ENCODE assay signal across 19 cellular contexts in the genomic region with DNA sequence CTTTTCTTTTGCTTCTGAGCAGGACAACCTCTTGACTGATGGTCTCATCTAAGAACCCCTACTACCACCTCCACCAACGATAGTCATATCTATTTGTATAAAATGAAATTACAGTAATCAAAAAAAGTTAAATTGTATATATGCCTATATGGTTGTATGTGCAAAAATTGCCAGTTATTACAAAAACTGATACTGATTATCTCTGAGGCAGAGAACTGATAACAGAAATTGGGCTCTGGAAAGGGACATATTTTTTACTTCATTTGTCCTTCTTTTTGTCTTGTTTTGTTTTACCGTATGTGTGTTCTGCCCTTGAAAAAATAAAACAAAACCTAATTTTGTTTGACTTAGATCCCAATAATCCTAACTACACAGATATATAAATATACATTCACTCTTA.
DNase-seq lines count a peak whose midpoint lies in the region; ATAC-seq and TF ChIP-seq lines count a peak whose summit lies in the region.
"Had no signal": no experiment of that assay in that cellular context is flagged by ENCODE, and none has a peak within 500 bp of the region (broad histone marks: within the 10 kb centered on the region; RNA-seq: fewer than 3 reads in every experiment).

No MANE protein-coding gene starts in this region.

- H3K27me3 ChIP-seq in SK-N-SH (ENCODE audit: insufficient read depth) (no peaks in the 10 kb centered on the region), A673 (replicated peaks; ENCODE audit: insufficient read depth, low read depth, low read length, poor library complexity) (no peaks in the 10 kb centered on the region)

- H3K4me1 Mint-ChIP-seq in activated T-helper 17 cell treated with anti-CD3 and anti-CD28 coated beads, Interleukin-2, amount 50 U/mL, for 72 hours = no peaks in the 10 kb centered on the region
- no peaks in the 10 kb centered on the region for H3K4me1 Mint-ChIP-seq in chondrocyte (ENCODE audit: low read depth)

- H3K36me3 ChIP-seq in SK-N-SH (replicated peaks in 1 of 2; ENCODE audit: control insufficient read depth in 1 of 2, insufficient read depth in 2 of 2, low read length in 1 of 2) = no peaks in the 10 kb centered on the region
- H3K36me3 ChIP-seq in A673 (ENCODE audit: insufficient read depth, low read length, poor library complexity, severe bottlenecking) = no peaks in the 10 kb centered on the region
- H3K36me3 ChIP-seq: HAP-1 had no signal

- DNase-seq in SK-N-SH (no peak), A673 (ENCODE audit: low spot score) (no peak), chondrocyte (ENCODE audit: low spot score) (no peak), midbrain (lab: John Stamatoyannopoulos, UW) (no peak)
- DNase-seq: ACHN; AML-193; C1 segment of cervical spinal cord; Calu3; CD4-positive, alpha-beta memory T cell; COR-L47; DMS53; DMS79 treated with DMSO at 0.1 percent for 48 hours; GF-D8; GOT3; HFFc6 had no signal

- no peaks in the 10 kb centered on the region for H3K36me3 Mint-ChIP-seq in activated T-helper 17 cell treated with anti-CD3 and anti-CD28 coated beads, Interleukin-2, amount 50 U/mL, for 72 hours (ENCODE audit: low read depth)
- H3K36me3 Mint-ChIP-seq in chondrocyte (ENCODE audit: low read depth) = no peaks in the 10 kb centered on the region

- no peaks in the 10 kb centered on the region for H4K20me1 ChIP-seq in SK-N-SH (ENCODE audit: insufficient read depth)

- H3K79me2 ChIP-seq in SK-N-SH (ENCODE audit: insufficient read depth) = no peaks in the 10 kb centered on the region

- H3F3A ChIP-seq in SK-N-SH (replicated peaks; ENCODE audit: insufficient read depth) = no peaks in the 10 kb centered on the region

- no peak overlapping the region for H3K9ac ChIP-seq in SK-N-SH

- H3K4me3 ChIP-seq in SK-N-SH (ENCODE audit: low read depth in 2 of 2, low read length in 1 of 2) (no peak overlapping the region), A673 (ENCODE audit: low read depth, low read length, poor library complexity, severe bottlenecking) (no peak overlapping the region)
- H3K4me3 ChIP-seq: HAP-1 had no signal

- H3K27ac ChIP-seq in SK-N-SH (ENCODE audit: low read depth in 2 of 2, low read length in 1 of 2) (peak overlapping the region in 1 of 2 experiments; percentile 98; a peak in 2 of 4 replicates), A673 (ENCODE audit: low read depth, low read length, poor library complexity, severe bottlenecking) (peak overlapping the region; percentile 81)
- H3K27ac ChIP-seq: 22Rv1 had no signal

- no peak for ATAC-seq in SK-N-SH treated with all-trans-retinoic acid at 6 μM for 48 hours
- no peak for ATAC-seq in activated T-helper 17 cell treated with anti-CD3 and anti-CD28 coated beads, Interleukin-2, amount 50 U/mL, for 72 hours (replicated peaks)

- CTCF ChIA-PET in SK-N-SH (lab: Yijun Ruan, JAX) = interaction anchor here (1.4 kb wide), 1 partner anchor 322 kb away, joined by 3 read pairs; no protein-coding TSS in a partner anchor
- CTCF ChIA-PET in A673 (lab: Charles Lee) = no interaction called here

- no peak overlapping the region for H3K4me2 ChIP-seq in SK-N-SH

- H3K9me3 ChIP-seq in SK-N-SH (0 out of 2 replicates have a peak, but pooled peaks cover 11% of the 10 kb centered on the region), A673 (ENCODE audit: low read depth, low read length, poor library complexity, severe bottlenecking) (peaks cover 21% of the 10 kb centered on the region)

- intact Hi-C loops in A673 (cut with micrococcal nuclease; ENCODE audit: unreplicated experiment) = no loop called here

- H3K4me1 ChIP-seq in SK-N-SH (ENCODE audit: control insufficient read depth in 1 of 2, insufficient read depth in 2 of 2, low read depth in 1 of 2, low read length in 1 of 2) (peaks cover 8 to 28% of the 10 kb centered on the region in 2 experiments; a peak in 3 of 4 replicates), A673 (ENCODE audit: insufficient read depth, low read length, poor library complexity, severe bottlenecking) (peaks cover 20% of the 10 kb centered on the region)
- H3K4me1 ChIP-seq: HAP-1 had no signal

- no peaks in the 10 kb centered on the region for H3K9me3 Mint-ChIP-seq in activated T-helper 17 cell treated with anti-CD3 and anti-CD28 coated beads, Interleukin-2, amount 50 U/mL, for 72 hours
- H3K9me3 Mint-ChIP-seq in chondrocyte (ENCODE audit: low read depth) = peaks cover 35% of the 10 kb centered on the region

- POLR2A ChIA-PET in SK-N-SH (lab: Yijun Ruan, JAX) (interaction anchor here (0.8 to 2.2 kb wide), 3 partner anchors 656 to 918 kb away, joined by 3 to 8 read pairs (median 6); partner anchors contain the start of gene ARID1B), A673 (lab: Charles Lee; ENCODE audit: low non-redundant PET) (no interaction called here)

- WGBS in SK-N-SH (ENCODE audit: low lambda C conversion rate) = 46% methylated on average over 2 of the region's 2 CpGs

- no peak overlapping the region for H2AFZ ChIP-seq in SK-N-SH (ENCODE audit: low read depth)

- no peak for TF ChIP-seq RAD21 in SK-N-SH (IDR thresholded peaks at IDR 0.05; ENCODE audit: low read length)

- H3K27me3 Mint-ChIP-seq in activated T-helper 17 cell treated with anti-CD3 and anti-CD28 coated beads, Interleukin-2, amount 50 U/mL, for 72 hours = no peaks in the 10 kb centered on the region
- no peaks in the 10 kb centered on the region for H3K27me3 Mint-ChIP-seq in chondrocyte (ENCODE audit: low read depth)

- peak overlapping the region; percentile 99 for H3K27ac Mint-ChIP-seq in activated T-helper 17 cell treated with anti-CD3 and anti-CD28 coated beads, Interleukin-2, amount 50 U/mL, for 72 hours
- no peak overlapping the region for H3K27ac Mint-ChIP-seq in chondrocyte (ENCODE audit: unreplicated experiment)
- H3K27ac Mint-ChIP-seq: HFFc6 had no signal

- no peak; a peak in 1 of 4 replicates for TF ChIP-seq EP300 in SK-N-SH (IDR thresholded peaks at IDR 0.05; ENCODE audit: borderline replicate concordance in 1 of 2, low read depth in 1 of 2, low read length in 1 of 2)

- no TSS peak for BruUV-seq in A673 (replicated peaks; lab: Mats Ljungman, UMichigan)

- H3K4me3 Mint-ChIP-seq in activated T-helper 17 cell treated with anti-CD3 and anti-CD28 coated beads, Interleukin-2, amount 50 U/mL, for 72 hours = peak overlapping the region; percentile 78
- no peak overlapping the region for H3K4me3 Mint-ChIP-seq in chondrocyte (ENCODE audit: unreplicated experiment)
- H3K4me3 Mint-ChIP-seq: CD4-positive, alpha-beta memory T cell; HFFc6 had no signal

- TF ChIP-seq CTCF in SK-N-SH (IDR thresholded peaks at IDR 0.05) (no peak), A673 (conservative IDR thresholded peaks at IDR 0.05; ENCODE audit: low read depth, low read length) (no peak), chondrocyte (IDR thresholded peaks at IDR 0.05) (no peak)

- no peaks in the 10 kb centered on the region for H3K9me2 ChIP-seq in SK-N-SH

TF ChIP-seq in SK-N-SH, 30 proteins besides CTCF, POLR2A, EP300 and RAD21:
- TF ChIP-seq, protein P1, sequence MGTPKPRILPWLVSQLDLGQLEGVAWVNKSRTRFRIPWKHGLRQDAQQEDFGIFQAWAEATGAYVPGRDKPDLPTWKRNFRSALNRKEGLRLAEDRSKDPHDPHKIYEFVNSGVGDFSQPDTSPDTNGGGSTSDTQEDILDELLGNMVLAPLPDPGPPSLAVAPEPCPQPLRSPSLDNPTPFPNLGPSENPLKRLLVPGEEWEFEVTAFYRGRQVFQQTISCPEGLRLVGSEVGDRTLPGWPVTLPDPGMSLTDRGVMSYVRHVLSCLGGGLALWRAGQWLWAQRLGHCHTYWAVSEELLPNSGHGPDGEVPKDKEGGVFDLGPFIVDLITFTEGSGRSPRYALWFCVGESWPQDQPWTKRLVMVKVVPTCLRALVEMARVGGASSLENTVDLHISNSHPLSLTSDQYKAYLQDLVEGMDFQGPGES (IDR thresholded peaks at IDR 0.05; ENCODE audit: low read depth, low read length) = no peak
- TF ChIP-seq GATA2 (CRISPR knock-in tag; IDR thresholded peaks at IDR 0.05) = peak; percentile 51; the same call in 1 of the 2 replicates
TF ChIP-seq in SK-N-SH: peak in this region for 1.

TF ChIP-seq in SK-N-SH treated with all-trans-retinoic acid at 6 μM for 48 hours, 23 proteins besides CTCF, POLR2A, EP300 and RAD21:
- TF ChIP-seq ARNTL (CRISPR knock-in tag; IDR thresholded peaks at IDR 0.05; ENCODE audit: borderline replicate concordance, low read depth) (no peak), GLIS3 (CRISPR knock-in tag; IDR thresholded peaks at IDR 0.05) (no peak), RARB (CRISPR knock-in tag; IDR thresholded peaks at IDR 0.05) (no peak), CSDC2 (CRISPR knock-in tag; IDR thresholded peaks at IDR 0.05) (no peak), ZFP3 (CRISPR knock-in tag; IDR thresholded peaks at IDR 0.05) (no peak), CSRNP3 (CRISPR knock-in tag; IDR thresholded peaks at IDR 0.05) (no peak), ESRRG (CRISPR knock-in tag; IDR thresholded peaks at IDR 0.05) (no peak), BACH2 (CRISPR knock-in tag; IDR thresholded peaks at IDR 0.05; ENCODE audit: borderline replicate concordance) (no peak), ZNF70 (CRISPR knock-in tag; IDR thresholded peaks at IDR 0.05) (no peak)
- TF ChIP-seq, protein P2, sequence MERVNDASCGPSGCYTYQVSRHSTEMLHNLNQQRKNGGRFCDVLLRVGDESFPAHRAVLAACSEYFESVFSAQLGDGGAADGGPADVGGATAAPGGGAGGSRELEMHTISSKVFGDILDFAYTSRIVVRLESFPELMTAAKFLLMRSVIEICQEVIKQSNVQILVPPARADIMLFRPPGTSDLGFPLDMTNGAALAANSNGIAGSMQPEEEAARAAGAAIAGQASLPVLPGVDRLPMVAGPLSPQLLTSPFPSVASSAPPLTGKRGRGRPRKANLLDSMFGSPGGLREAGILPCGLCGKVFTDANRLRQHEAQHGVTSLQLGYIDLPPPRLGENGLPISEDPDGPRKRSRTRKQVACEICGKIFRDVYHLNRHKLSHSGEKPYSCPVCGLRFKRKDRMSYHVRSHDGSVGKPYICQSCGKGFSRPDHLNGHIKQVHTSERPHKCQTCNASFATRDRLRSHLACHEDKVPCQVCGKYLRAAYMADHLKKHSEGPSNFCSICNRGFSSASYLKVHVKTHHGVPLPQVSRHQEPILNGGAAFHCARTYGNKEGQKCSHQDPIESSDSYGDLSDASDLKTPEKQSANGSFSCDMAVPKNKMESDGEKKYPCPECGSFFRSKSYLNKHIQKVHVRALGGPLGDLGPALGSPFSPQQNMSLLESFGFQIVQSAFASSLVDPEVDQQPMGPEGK (CRISPR knock-in tag; IDR thresholded peaks at IDR 0.05; ENCODE audit: borderline replicate concordance) = no peak
TF ChIP-seq in SK-N-SH treated with all-trans-retinoic acid at 6 μM for 48 hours: peak in this region for 0.
